In genomic region chr15:81297147-81297572, GRCh38 we compare ENCODE assay signal across 8 cellular contexts. TPM values are rescaled to one million over a fixed set of nuclear protein-coding genes. Genes with fewer than 3 reads are reported as not detected.
DNase-seq lines count a peak whose midpoint lies in the region; ATAC-seq and TF ChIP-seq lines count a peak whose summit lies in the region.

No MANE protein-coding gene starts in this region.

- no peak for TF ChIP-seq CTCF in right lobe of liver (IDR thresholded peaks at IDR 0.05)
- no peak for TF ChIP-seq CTCF in H9 (conservative IDR thresholded peaks at IDR 0.05)

- H3K23ac ChIP-seq in H9 (ENCODE audit: insufficient read length, low read depth, low read length): no peak overlapping the region

- peaks cover 92% of the 10 kb centered on the region for H3K4me1 Mint-ChIP-seq in stimulated activated naive CD8-positive, alpha-beta T cell treated with anti-CD3 and anti-CD28 coated beads, Interleukin-15, Interleukin-2, amounts not matched to agents 100 ng/mL and 50 ng/mL, for 24 hours (ENCODE audit: low read depth)
- peaks cover 14 to 23% of the 10 kb centered on the region in 2 experiments for H3K4me1 Mint-ChIP-seq in H9

- H3K4me3 ChIP-seq in right lobe of liver: peak overlapping the region; percentile 25 to 43 (median 35)

- H3K36me3 Mint-ChIP-seq in stimulated activated naive CD8-positive, alpha-beta T cell treated with anti-CD3 and anti-CD28 coated beads, Interleukin-15, Interleukin-2, amounts not matched to agents 100 ng/mL and 50 ng/mL, for 24 hours (ENCODE audit: low read depth): peaks cover 42% of the 10 kb centered on the region
- peaks cover 51 to 65% of the 10 kb centered on the region in 2 donors for H3K36me3 Mint-ChIP-seq in activated naive CD4-positive, alpha-beta T cell treated with anti-CD3 and anti-CD28 coated beads, Interleukin-2, amount 50 U/mL, for 72 hours
- no peaks in the 10 kb centered on the region for H3K36me3 Mint-ChIP-seq in H9 (ENCODE audit: insufficient read depth in 1 of 3, low read depth in 3 of 3)

- H3K23me2 ChIP-seq in H9 (ENCODE audit: insufficient read length, low read depth, low read length, poor library complexity, severe bottlenecking): no peaks in the 10 kb centered on the region

- H2AFZ ChIP-seq in H9 (ENCODE audit: low read length): no peak overlapping the region

- no peaks in the 10 kb centered on the region for H3K27me3 Mint-ChIP-seq in stimulated activated naive CD8-positive, alpha-beta T cell treated with anti-CD3 and anti-CD28 coated beads, Interleukin-15, Interleukin-2, amounts not matched to agents 100 ng/mL and 50 ng/mL, for 24 hours
- peaks cover 17% of the 10 kb centered on the region for H3K27me3 Mint-ChIP-seq in H9 (ENCODE audit: low read depth)

- H2BK5ac ChIP-seq in H9 (ENCODE audit: insufficient read length, low read length): no peak overlapping the region

- no peak overlapping the region for H3K14ac ChIP-seq in H9 (ENCODE audit: insufficient read depth, low read length)

- H2BK15ac ChIP-seq in H9 (ENCODE audit: low read depth, low read length): no peak overlapping the region

- H3K27me3 ChIP-seq in right lobe of liver: no peaks in the 10 kb centered on the region
- H3K27me3 ChIP-seq in H9 (ENCODE audit: insufficient read depth, low read length): no peaks in the 10 kb centered on the region

- no peak overlapping the region for H3K9ac ChIP-seq in H9 (ENCODE audit: extremely low read depth, insufficient read length, low read length)

- no peak for TF ChIP-seq POLR2A in right lobe of liver (IDR thresholded peaks at IDR 0.05)

- peaks cover 0 to 25% (median 5%) of the 10 kb centered on the region in 4 donors for H3K4me1 ChIP-seq in right lobe of liver
- peaks cover 7% of the 10 kb centered on the region; the same call in 1 of the 2 replicates for H3K4me1 ChIP-seq in H9 (ENCODE audit: insufficient read depth, low read length)

- H3K4me3 Mint-ChIP-seq in stimulated activated naive CD8-positive, alpha-beta T cell treated with anti-CD3 and anti-CD28 coated beads, Interleukin-15, Interleukin-2, amounts not matched to agents 100 ng/mL and 50 ng/mL, for 24 hours: peak overlapping the region; percentile 99
- no peak overlapping the region for H3K4me3 Mint-ChIP-seq in H9

- H2AK5ac ChIP-seq in H9 (ENCODE audit: insufficient read length, low read length): no peak overlapping the region

- no peak overlapping the region for H3K18ac ChIP-seq in H9 (ENCODE audit: insufficient read length, low read depth, low read length)

- peaks cover 0 to 2% (median 0%) of the 10 kb centered on the region in 4 donors for H3K36me3 ChIP-seq in right lobe of liver

- H4K5ac ChIP-seq in H9 (ENCODE audit: insufficient read length, low read depth, low read length): no peak overlapping the region

- intact Hi-C loops in right lobe of liver (cut with DNase I): no loop called here

- no peak overlapping the region for H3K4ac ChIP-seq in H9 (ENCODE audit: low read depth, low read length)

- H3K56ac ChIP-seq in H9 (ENCODE audit: insufficient read length, low read depth, low read length): no peak overlapping the region

- H3T11ph ChIP-seq in H9 (ENCODE audit: low read length): no peak overlapping the region

- H4K91ac ChIP-seq in H9 (ENCODE audit: insufficient read length, low read depth, low read length): no peak overlapping the region

- no peak overlapping the region for H2BK20ac ChIP-seq in H9 (ENCODE audit: low read depth, low read length, poor library complexity, severe bottlenecking)

- no peak for DNase-seq in stimulated activated naive CD8-positive, alpha-beta T cell treated with anti-CD3 and anti-CD28 coated beads, Interleukin-15, Interleukin-2, amounts not matched to agents 100 U/mL and 50 U/mL, for 24 hours
- no peak for DNase-seq in activated naive CD4-positive, alpha-beta T cell treated with anti-CD3 and anti-CD28 coated beads, Interleukin-2, amount 50 U/mL, for 72 hours (ENCODE audit: low spot score in 2 of 2)
- DNase-seq in right lobe of liver: no peak
- DNase-seq in H9: no peak
- no peak for DNase-seq in activated CD4-positive, CD25-positive, alpha-beta regulatory T cell (lab: John Stamatoyannopoulos, UW)
- DNase-seq in activated gamma-delta T cell treated with Interleukin-2 at 50 U/mL for 16 hours: no peak

- H3K9me3 ChIP-seq in right lobe of liver: no peaks in the 10 kb centered on the region
- no peaks in the 10 kb centered on the region for H3K9me3 ChIP-seq in H9 (ENCODE audit: control insufficient read depth, low read depth, low read length)

- H3K79me1 ChIP-seq in H9 (ENCODE audit: insufficient read depth, low read depth, low read length, poor library complexity, severe bottlenecking): no peaks in the 10 kb centered on the region

- H3K79me2 ChIP-seq in H9 (ENCODE audit: insufficient read depth, low read length): no peaks in the 10 kb centered on the region

- no peak overlapping the region for H2BK12ac ChIP-seq in H9 (ENCODE audit: insufficient read length, low read depth, low read length)

- ATAC-seq in stimulated activated naive CD8-positive, alpha-beta T cell treated with anti-CD3 and anti-CD28 coated beads, Interleukin-15, Interleukin-2, amounts not matched to agents 100 U/mL and 50 U/mL, for 24 hours: no peak
- ATAC-seq in activated naive CD4-positive, alpha-beta T cell treated with anti-CD3 and anti-CD28 coated beads, Interleukin-2, amount 50 U/mL, for 72 hours: no peak
- ATAC-seq in right lobe of liver: peak in 1 of 4 donors; percentile 1
- ATAC-seq in HG03039 (IDR thresholded peaks at IDR 0.05; ENCODE audit: unreplicated experiment): no peak

- H2BK120ac ChIP-seq in H9 (ENCODE audit: low read depth, low read length, poor library complexity, severe bottlenecking): no peak overlapping the region

- H3K4me2 ChIP-seq in H9 (ENCODE audit: insufficient read depth, insufficient read length, low read length): no peak overlapping the region

- WGBS in right lobe of liver (ENCODE audit: insufficient coverage, low coverage, low lambda C conversion rate, missing lambda C conversion rate): 13% methylated on average over 1 of the region's 3 CpGs
- no CpG with 5 or more reads among the region's 3 CpGs for WGBS in H9 (ENCODE audit: extremely low coverage, insufficient read length, low lambda C conversion rate)

- H4K8ac ChIP-seq in H9 (replicated peaks; ENCODE audit: insufficient read length, low read depth, low read length): no peak overlapping the region

- H3K27ac ChIP-seq in right lobe of liver: peak overlapping the region; percentile 55 to 75 (median 64)
- no peak overlapping the region for H3K27ac ChIP-seq in H9 (ENCODE audit: insufficient read length, low read depth, low read length)

- H3K9me3 Mint-ChIP-seq in stimulated activated naive CD8-positive, alpha-beta T cell treated with anti-CD3 and anti-CD28 coated beads, Interleukin-15, Interleukin-2, amounts not matched to agents 100 ng/mL and 50 ng/mL, for 24 hours: no peaks in the 10 kb centered on the region
- no peaks in the 10 kb centered on the region for H3K9me3 Mint-ChIP-seq in activated naive CD4-positive, alpha-beta T cell treated with anti-CD3 and anti-CD28 coated beads, Interleukin-2, amount 50 U/mL, for 72 hours
- no peaks in the 10 kb centered on the region for H3K9me3 Mint-ChIP-seq in H9

- H4K20me1 ChIP-seq in H9 (ENCODE audit: control insufficient read depth, insufficient read depth, insufficient read length): no peaks in the 10 kb centered on the region

- H3K27ac Mint-ChIP-seq in stimulated activated naive CD8-positive, alpha-beta T cell treated with anti-CD3 and anti-CD28 coated beads, Interleukin-15, Interleukin-2, amounts not matched to agents 100 ng/mL and 50 ng/mL, for 24 hours: peak overlapping the region; percentile 98
- H3K27ac Mint-ChIP-seq in activated naive CD4-positive, alpha-beta T cell treated with anti-CD3 and anti-CD28 coated beads, Interleukin-2, amount 50 U/mL, for 72 hours: peak overlapping the region; percentile 92 to 98
- H3K27ac Mint-ChIP-seq in H9: no peak overlapping the region

RNA-seq across cellular contexts. Expression of gene STARD5, which starts 26.8 kb away (rescaled TPM):
- total RNA-seq in activated naive CD4-positive, alpha-beta T cell treated with anti-CD3 and anti-CD28 coated beads, Interleukin-2, amount 50 U/mL, for 72 hours: 1 to 10 TPM; 8.0 to 8.8 TPM
- 10 to 100 TPM; 16.4 to 49.9 (median 19.7) TPM for total RNA-seq in right lobe of liver
- total RNA-seq in H9 (2021): 2.3 and 2.4 TPM in 2 replicates

Comparison
In these comparisons a context has a peak if more than half of its experiments do, and no peak if none do; other contexts are left out.
1. H3K27ac Mint-ChIP-seq: peak in stimulated activated naive CD8-positive, alpha-beta T cell treated with anti-CD3 and anti-CD28 coated beads, Interleukin-15, Interleukin-2, amounts not matched to agents 100 ng/mL and 50 ng/mL, for 24 hours (single experiment) and activated naive CD4-positive, alpha-beta T cell treated with anti-CD3 and anti-CD28 coated beads, Interleukin-2, amount 50 U/mL, for 72 hours (2 of 2); none in H9 (0 of 3).